In the genomic region with DNA sequence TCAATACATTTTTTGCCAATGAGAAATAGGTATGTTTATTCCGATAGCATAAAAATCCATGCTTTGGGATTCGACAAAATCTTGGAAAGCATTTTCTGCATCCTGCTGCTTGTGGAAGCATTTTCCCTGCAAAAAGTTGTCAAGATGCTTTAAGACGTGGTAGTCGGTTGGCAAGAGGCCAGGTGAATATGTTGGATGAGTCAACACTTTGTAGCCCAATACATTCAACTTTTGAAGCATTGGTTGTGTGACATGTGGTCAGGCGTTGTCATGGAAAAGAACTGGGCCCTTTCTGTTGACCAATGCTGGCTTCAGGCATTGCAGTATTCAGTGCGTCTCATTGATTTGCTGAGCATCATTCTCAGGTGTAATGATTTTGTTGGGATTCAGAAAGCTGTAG, we compare ENCODE assay signal across 19 cellular contexts.
"Had no signal": no experiment of that assay in that cellular context is flagged by ENCODE, and none has a peak within 500 bp of the region (broad histone marks: within the 10 kb centered on the region; RNA-seq: fewer than 3 reads in every experiment).

No MANE protein-coding gene starts in this region.

- H3K9me3 ChIP-seq: colonic mucosa, gastroesophageal sphincter, stomach, vagina had no signal

- H3K36me3 ChIP-seq: colonic mucosa, gastroesophageal sphincter, stomach, vagina had no signal

- H3K27ac ChIP-seq: colonic mucosa, gastroesophageal sphincter, skin epidermis, stomach, vagina, VCaP had no signal

- H3K4me1 ChIP-seq: colonic mucosa, gastroesophageal sphincter, stomach, vagina had no signal

- H3K4me3 ChIP-seq: colonic mucosa, gastroesophageal sphincter, skin epidermis, stomach, vagina had no signal

- H3K27me3 ChIP-seq: colonic mucosa, gastroesophageal sphincter, stomach, vagina had no signal

- DNase-seq: activated CD8-positive, alpha-beta memory T cell treated with anti-CD3 and anti-CD28 coated beads, Interleukin-2, amount 50 U/mL, for 4 hours; activated CD8-positive, alpha-beta T cell treated with anti-CD3 and anti-CD28 coated beads for 36 hours; activated gamma-delta T cell treated with Interleukin-2 at 50 U/mL for 16 hours; activated naive CD8-positive, alpha-beta T cell treated with anti-CD3 and anti-CD28 coated beads for 36 hours; activated T-cell treated with anti-CD3 and anti-CD28 coated beads, Interleukin-2, amount 50 U/mL, for 72 hours; anterior cingulate cortex; caudate nucleus; colonic mucosa; effector CD4-positive, alpha-beta T cell; kidney; left ventricle myocardium superior; nephron progenitor cell; stimulated activated CD4-positive, alpha-beta T cell treated with anti-CD3 and anti-CD28 coated beads, Interleukin-4, amount 100 ng/mL, for 4 hours; stomach; T-helper 9 cell had no signal
